In the genomic region with DNA sequence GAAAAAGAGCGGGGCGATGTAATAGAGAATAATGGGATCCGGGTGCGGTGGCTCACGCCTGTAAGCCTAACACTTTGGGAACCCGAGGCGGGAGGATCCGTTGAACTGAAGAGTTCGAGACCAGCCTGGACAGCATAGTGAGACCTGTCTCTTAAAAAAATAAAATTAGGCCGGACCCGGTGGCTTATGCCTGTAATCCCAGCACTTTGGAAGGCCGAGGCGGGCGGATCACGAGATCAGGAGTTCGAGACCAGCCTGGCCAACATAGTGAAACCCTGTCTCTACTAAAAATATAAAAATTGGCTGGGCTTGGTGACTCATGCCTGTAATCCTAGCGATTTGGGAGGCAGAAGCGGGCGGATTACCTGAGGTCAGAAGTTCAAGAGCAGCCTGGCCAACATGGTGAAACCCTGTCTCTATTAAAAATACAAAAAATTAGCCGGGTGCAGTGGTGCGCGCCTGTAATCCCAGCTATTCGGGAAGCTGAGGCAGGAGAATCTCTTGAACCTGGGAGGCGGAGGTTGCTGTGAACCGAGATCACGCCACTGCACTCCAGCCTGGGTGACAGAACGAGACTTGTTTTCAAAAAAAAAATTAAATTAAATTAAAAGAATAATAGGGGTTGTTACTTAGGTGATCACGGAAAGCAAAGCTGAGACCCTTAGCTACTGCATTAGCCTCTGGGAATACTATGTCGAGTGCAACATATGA, we compare ENCODE assay signal across 8 cellular contexts. TPM values are rescaled to one million over a fixed set of nuclear protein-coding genes. Genes with fewer than 3 reads are reported as not detected.
DNase-seq lines count a peak whose midpoint lies in the region; ATAC-seq and TF ChIP-seq lines count a peak whose summit lies in the region.
"Not testable (repeated sequence)": the region's sequence is repeated elsewhere in the genome, so short reads cannot be mapped to it uniquely, and the experiment has no call there.

No MANE protein-coding gene starts in this region.

- H2AK5ac ChIP-seq in mesenchymal stem cell (ENCODE audit: low read length, severe bottlenecking) = not testable (repeated sequence)

- H3K79me1 ChIP-seq in mesenchymal stem cell (replicated peaks; ENCODE audit: low read length, poor library complexity, severe bottlenecking) = peaks cover 17% of the 10 kb centered on the region

- H3K9ac ChIP-seq in mesenchymal stem cell (ENCODE audit: low read length) = peak overlapping the region; percentile 99
- not testable (repeated sequence) for H3K9ac ChIP-seq in rectal smooth muscle tissue (ENCODE audit: low read length)

- not testable (repeated sequence) for H3K14ac ChIP-seq in mesenchymal stem cell (ENCODE audit: low read length in 2 of 2)

- not testable (repeated sequence) for TF ChIP-seq POLR2A in upper lobe of left lung (IDR thresholded peaks at IDR 0.05)

- not testable (repeated sequence) for TF ChIP-seq EP300 in upper lobe of left lung (IDR thresholded peaks at IDR 0.05)

- not testable (repeated sequence) for H3K4ac ChIP-seq in mesenchymal stem cell (ENCODE audit: low read depth in 1 of 2, low read length in 2 of 2)

- not testable (repeated sequence) for H3K4me3 ChIP-seq in brain microvascular endothelial cell (ENCODE audit: low read depth, low read length)
- H3K4me3 ChIP-seq in fibroblast of the aortic adventitia (ENCODE audit: low read depth, low read length) (peak overlapping the region; percentile 61), mesenchymal stem cell (ENCODE audit: insufficient read depth in 1 of 2, low read depth in 1 of 2, low read length in 2 of 2) (peak overlapping the region in 1 of 2 experiments; percentile 92), rectal smooth muscle tissue (ENCODE audit: low read length) (peak overlapping the region; percentile 68), upper lobe of left lung (peak overlapping the region in 3 of 4 donors; percentile 78 to 91 (median 89))

- CTCF ChIA-PET in activated CD4-positive, alpha-beta T cell treated with anti-CD3 and anti-CD28 coated beads, Interleukin-2, amount 10 ng/mL, durations not matched to agents 7 days and 5 days (lab: Charles Lee) = interaction anchor here (1.0 kb wide), 1 partner anchor 13 kb away, joined by 6 read pairs; no protein-coding TSS in a partner anchor

- H3K23ac ChIP-seq in mesenchymal stem cell (ENCODE audit: low read length in 2 of 2) = not testable (repeated sequence)

- H2AFZ ChIP-seq in mesenchymal stem cell (ENCODE audit: low read depth, low read length) = peak overlapping the region; percentile 48

- DNase-seq in DMS53 (lab: John Stamatoyannopoulos, UW) (peak; percentile 39), MV-4-11 (lab: John Stamatoyannopoulos, UW) (peak; percentile 76)
- not testable (repeated sequence) for DNase-seq in activated CD4-positive, alpha-beta T cell treated with anti-CD3 and anti-CD28 coated beads, Interleukin-2, amount 10 ng/mL, durations not matched to agents 7 days and 5 days; brain microvascular endothelial cell; fibroblast of the aortic adventitia (ENCODE audit: low read depth); mesenchymal stem cell; upper lobe of left lung

- H2BK12ac ChIP-seq in mesenchymal stem cell (ENCODE audit: low read length in 2 of 2) = peak overlapping the region in 1 of 2 experiments; percentile 57

- H3K4me3 Mint-ChIP-seq in activated CD4-positive, alpha-beta T cell treated with anti-CD3 and anti-CD28 coated beads, Interleukin-2, amount 10 ng/mL, durations not matched to agents 7 days and 5 days = peak overlapping the region; percentile 89

- peaks cover 30% of the 10 kb centered on the region for H3K36me3 Mint-ChIP-seq in activated CD4-positive, alpha-beta T cell treated with anti-CD3 and anti-CD28 coated beads, Interleukin-2, amount 10 ng/mL, durations not matched to agents 7 days and 5 days (ENCODE audit: low read depth)

- H3K18ac ChIP-seq in mesenchymal stem cell (ENCODE audit: low read depth in 1 of 2, low read length in 2 of 2) = not testable (repeated sequence)

- not testable (repeated sequence) for H2BK120ac ChIP-seq in mesenchymal stem cell (ENCODE audit: low read depth, low read length)

- H4K91ac ChIP-seq in mesenchymal stem cell (ENCODE audit: low read length) = peak overlapping the region; percentile 53

- not testable (repeated sequence) for H3K4me2 ChIP-seq in mesenchymal stem cell (ENCODE audit: low read length, poor library complexity, severe bottlenecking)

- peak overlapping the region; percentile 51 for H3K27ac ChIP-seq in brain microvascular endothelial cell
- H3K27ac ChIP-seq in mesenchymal stem cell (ENCODE audit: low read length, poor library complexity, severe bottlenecking) = peak overlapping the region; percentile 66
- peak overlapping the region; percentile 81 for H3K27ac ChIP-seq in rectal smooth muscle tissue (ENCODE audit: low read depth, low read length)
- peak overlapping the region; percentile 95 to 100 (median 97) for H3K27ac ChIP-seq in upper lobe of left lung

- H4K8ac ChIP-seq in mesenchymal stem cell (ENCODE audit: low read length) = peak overlapping the region; percentile 88

- H3K27ac Mint-ChIP-seq in activated CD4-positive, alpha-beta T cell treated with anti-CD3 and anti-CD28 coated beads, Interleukin-2, amount 10 ng/mL, durations not matched to agents 7 days and 5 days = peak overlapping the region; percentile 96

- POLR2A ChIA-PET in activated CD4-positive, alpha-beta T cell treated with anti-CD3 and anti-CD28 coated beads, Interleukin-2, amount 10 ng/mL, durations not matched to agents 7 days and 5 days (lab: Charles Lee) = not testable (repeated sequence)

- not testable (repeated sequence) for ATAC-seq in upper lobe of left lung (ENCODE audit: low FRiP score in 2 of 2)

- H2BK15ac ChIP-seq in mesenchymal stem cell (ENCODE audit: low read depth, poor library complexity, severe bottlenecking) = peak overlapping the region; percentile 20

- not testable (repeated sequence) for H3K9me3 Mint-ChIP-seq in activated CD4-positive, alpha-beta T cell treated with anti-CD3 and anti-CD28 coated beads, Interleukin-2, amount 10 ng/mL, durations not matched to agents 7 days and 5 days

- not testable (repeated sequence) for H3K27me3 ChIP-seq in brain microvascular endothelial cell (replicated peaks); mesenchymal stem cell (ENCODE audit: control insufficient read depth in 1 of 2, insufficient read depth in 1 of 2, low read length in 2 of 2); rectal smooth muscle tissue (ENCODE audit: control insufficient read depth, insufficient read depth, low read length); upper lobe of left lung

- not testable (repeated sequence) for H3K4me1 ChIP-seq in mesenchymal stem cell (ENCODE audit: control insufficient read depth, insufficient read depth, low read depth, low read length); rectal smooth muscle tissue (ENCODE audit: control insufficient read depth, insufficient read depth, low read length)
- H3K4me1 ChIP-seq in upper lobe of left lung = peaks cover 43 to 61% (median 50%) of the 10 kb centered on the region in 4 donors

- H2BK5ac ChIP-seq in mesenchymal stem cell (ENCODE audit: low read depth, low read length, poor library complexity, severe bottlenecking) = not testable (repeated sequence)

- in situ Hi-C loops in brain microvascular endothelial cell (cut with HindIII; ENCODE audit: low pct_ligation_motif_present, low sequenced_read_pairs) = not testable (repeated sequence)

- 93% methylated on average over 27 of the region's 29 CpGs for WGBS in mesenchymal stem cell
- WGBS in upper lobe of left lung, 2 donors = 87 to 88% methylated on average over 29 of the region's 29 CpGs

- not testable (repeated sequence) for H3K9me3 ChIP-seq in mesenchymal stem cell (ENCODE audit: control insufficient read depth, low read length); upper lobe of left lung

- not testable (repeated sequence) for TF ChIP-seq CTCF in brain microvascular endothelial cell (IDR thresholded peaks at IDR 0.05; ENCODE audit: low read depth, low read length, missing control alignments); fibroblast of the aortic adventitia (IDR thresholded peaks at IDR 0.05; ENCODE audit: insufficient read depth, low read length); upper lobe of left lung (IDR thresholded peaks at IDR 0.05)

- peaks cover 57% of the 10 kb centered on the region for H3K4me1 Mint-ChIP-seq in activated CD4-positive, alpha-beta T cell treated with anti-CD3 and anti-CD28 coated beads, Interleukin-2, amount 10 ng/mL, durations not matched to agents 7 days and 5 days

- H3K36me3 ChIP-seq in brain microvascular endothelial cell (replicated peaks); rectal smooth muscle tissue (ENCODE audit: control insufficient read depth, insufficient read depth, low read length): not testable (repeated sequence)
- peaks cover 10 to 38% of the 10 kb centered on the region in 2 experiments for H3K36me3 ChIP-seq in mesenchymal stem cell (ENCODE audit: control insufficient read depth in 1 of 2, insufficient read depth in 2 of 2, low read depth in 1 of 2, low read length in 2 of 2)
- peaks cover 10 to 21% (median 15%) of the 10 kb centered on the region in 4 donors for H3K36me3 ChIP-seq in upper lobe of left lung

- H3K27me3 Mint-ChIP-seq in activated CD4-positive, alpha-beta T cell treated with anti-CD3 and anti-CD28 coated beads, Interleukin-2, amount 10 ng/mL, durations not matched to agents 7 days and 5 days = not testable (repeated sequence)

RNA-seq across cellular contexts. Expression of a gene that starts 0.7 kb away (rescaled TPM):
- 10 to 100 TPM; 41.1 to 51.8 TPM for total RNA-seq in activated CD4-positive, alpha-beta T cell treated with anti-CD3 and anti-CD28 coated beads, Interleukin-2, amount 10 ng/mL, durations not matched to agents 7 days and 5 days
- total RNA-seq in fibroblast of the aortic adventitia (ENCODE audit: low replicate concordance) (37.2 and 65.6 TPM in 2 replicates), upper lobe of left lung (100 to 1,000 TPM in 1 of 6 donors, 10 to 100 TPM in 5; 25.6 to 133 (median 37.3) TPM)
- 24.6 TPM for polyA plus RNA-seq in mesenchymal stem cell (2013, experiment 1 of 2)
- polyA plus RNA-seq in mesenchymal stem cell (2013, experiment 2 of 2) = 24.1 TPM

RNA-seq across cellular contexts. Expression of a gene that starts 2.0 kb away (rescaled TPM):
- 10 to 100 TPM; 62.0 to 68.3 TPM for total RNA-seq in activated CD4-positive, alpha-beta T cell treated with anti-CD3 and anti-CD28 coated beads, Interleukin-2, amount 10 ng/mL, durations not matched to agents 7 days and 5 days
- 78.4 and 129 TPM in 2 replicates for total RNA-seq in fibroblast of the aortic adventitia (ENCODE audit: low replicate concordance)
- polyA plus RNA-seq in mesenchymal stem cell (2013, experiment 1 of 2) = 83.3 TPM
- polyA plus RNA-seq in mesenchymal stem cell (2013, experiment 2 of 2) = 84.4 TPM
- total RNA-seq in upper lobe of left lung = 100 to 1,000 TPM in 3 of 6 donors, 10 to 100 TPM in 3; 66.3 to 157 (median 104) TPM
